In the genomic region with DNA sequence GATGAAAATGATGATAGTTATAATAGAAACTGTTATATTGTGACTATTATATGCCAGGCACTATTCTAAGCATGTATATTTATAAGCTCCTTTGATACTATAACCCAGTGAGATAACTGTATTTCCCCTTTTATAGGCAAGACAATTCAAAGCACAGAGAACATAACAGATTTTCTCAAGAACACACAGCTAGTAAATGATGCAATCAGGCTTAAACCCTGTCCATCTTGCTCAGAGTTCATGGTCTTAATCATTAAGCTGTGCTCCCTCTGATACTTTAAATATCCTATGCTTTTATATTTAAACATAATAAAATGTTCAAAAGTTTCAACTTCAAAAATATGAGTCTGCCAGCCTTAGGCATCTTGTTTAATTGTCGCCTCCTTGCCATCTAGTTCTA, we compare ENCODE assay signal across 2 cellular contexts.
TF ChIP-seq lines count a peak whose summit lies in the region.

No MANE protein-coding gene starts in this region.

TF ChIP-seq in IMR-90, 13 proteins besides CTCF, POLR2A, EP300 and RAD21:
- TF ChIP-seq CEBPB (IDR thresholded peaks at IDR 0.05; ENCODE audit: low read depth, low read length), result peak; percentile 33; the same call in 1 of the 2 replicates
- TF ChIP-seq RFX5 (IDR thresholded peaks at IDR 0.05; ENCODE audit: low read depth, low read length), result no peak
- no peak for TF ChIP-seq MAFK (IDR thresholded peaks at IDR 0.05; ENCODE audit: low read depth, low read length)
- TF ChIP-seq MXI1 (IDR thresholded peaks at IDR 0.05; ENCODE audit: borderline replicate concordance, low read depth, low read length), result no peak
- TF ChIP-seq MAZ (IDR thresholded peaks at IDR 0.05; ENCODE audit: borderline replicate concordance, low read depth, low read length), result no peak
- no peak for TF ChIP-seq NFE2L2 (IDR thresholded peaks at IDR 0.05; ENCODE audit: low read depth, low read length)

TF ChIP-seq in K562, 482 proteins besides CTCF, POLR2A, EP300 and RAD21:
- TF ChIP-seq NUFIP1 (IDR thresholded peaks at IDR 0.05; ENCODE audit: partially characterized antibody), result no peak
- no peak for TF ChIP-seq ZFP30 (CRISPR knock-in tag; IDR thresholded peaks at IDR 0.05; ENCODE audit: borderline replicate concordance)
- peak; percentile 19 for TF ChIP-seq RBM25 (IDR thresholded peaks at IDR 0.05; ENCODE audit: low read depth, low read length, severe bottlenecking)
- no peak; the same call in 1 of the 2 replicates for TF ChIP-seq CEBPG (CRISPR knock-in tag; IDR thresholded peaks at IDR 0.05)
- peak; percentile 65 to 81; a peak in 3 of 4 replicates for TF ChIP-seq CEBPG (tag; conservative IDR thresholded peaks at IDR 0.05 in 1 of 2, IDR thresholded peaks at IDR 0.05 in 1 of 2)
- TF ChIP-seq ELF2 (CRISPR knock-in tag; IDR thresholded peaks at IDR 0.05), result no peak
- 0 out of 2 replicates have a peak, but pooled peaks have one; percentile 23 for TF ChIP-seq CEBPB (tag; IDR thresholded peaks at IDR 0.05)
- TF ChIP-seq, protein P1, sequence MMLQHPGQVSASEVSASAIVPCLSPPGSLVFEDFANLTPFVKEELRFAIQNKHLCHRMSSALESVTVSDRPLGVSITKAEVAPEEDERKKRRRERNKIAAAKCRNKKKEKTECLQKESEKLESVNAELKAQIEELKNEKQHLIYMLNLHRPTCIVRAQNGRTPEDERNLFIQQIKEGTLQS (IDR thresholded peaks at IDR 0.05), result peak; percentile 73
- TF ChIP-seq, protein P1 (CRISPR knock-in tag; conservative IDR thresholded peaks at IDR 0.05), result no peak
- TF ChIP-seq, protein P2, sequence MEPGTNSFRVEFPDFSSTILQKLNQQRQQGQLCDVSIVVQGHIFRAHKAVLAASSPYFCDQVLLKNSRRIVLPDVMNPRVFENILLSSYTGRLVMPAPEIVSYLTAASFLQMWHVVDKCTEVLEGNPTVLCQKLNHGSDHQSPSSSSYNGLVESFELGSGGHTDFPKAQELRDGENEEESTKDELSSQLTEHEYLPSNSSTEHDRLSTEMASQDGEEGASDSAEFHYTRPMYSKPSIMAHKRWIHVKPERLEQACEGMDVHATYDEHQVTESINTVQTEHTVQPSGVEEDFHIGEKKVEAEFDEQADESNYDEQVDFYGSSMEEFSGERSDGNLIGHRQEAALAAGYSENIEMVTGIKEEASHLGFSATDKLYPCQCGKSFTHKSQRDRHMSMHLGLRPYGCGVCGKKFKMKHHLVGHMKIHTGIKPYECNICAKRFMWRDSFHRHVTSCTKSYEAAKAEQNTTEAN (CRISPR knock-in tag; IDR thresholded peaks at IDR 0.05), result no peak
